ENCODE assay signal across 8 cellular contexts in genomic region chr12:1474567-1475153, GRCh38.
DNase-seq lines count a peak whose midpoint lies in the region; ATAC-seq and TF ChIP-seq lines count a peak whose summit lies in the region.

No MANE protein-coding gene starts in this region.

- ATAC-seq in left lung (peak; percentile 54), left colon (no peak)

- H3K27ac ChIP-seq in left lung = peak overlapping the region; percentile 1 to 49

- intact Hi-C loops in left lung (cut with DNase I) (no loop called here), left colon (cut with DNase I, micrococcal nuclease) (no loop called here)

- no peaks in the 10 kb centered on the region for H3K9me3 ChIP-seq in left lung

- POLR2A ChIA-PET in GM10248 (lab: Yijun Ruan, JAX) = interaction anchor here (0.7 kb wide), 1 partner anchor 661 kb away, joined by 4 read pairs; no protein-coding TSS in a partner anchor

- H3K27me3 ChIP-seq in left lung = no peaks in the 10 kb centered on the region

- H3K4me1 ChIP-seq in left lung = peaks cover 0 to 8% of the 10 kb centered on the region in 2 donors

- CTCF ChIA-PET in GM10248 (lab: Yijun Ruan, JAX) = interaction anchor here (1.1 to 2.0 kb wide), 6 partner anchors 10 to 109 kb away, joined by 3 to 6 read pairs (median 4); no protein-coding TSS in a partner anchor

- DNase-seq in AG09319 (ENCODE audit: extremely low read depth, low read depth) (peak; percentile 66), cardiac fibroblast (ENCODE audit: low read depth in 2 of 2) (peak; percentile 86 to 96), left lung (no peak), left colon (no peak), NAMALWA (ENCODE audit: low spot score) (no peak), GM10248 (ENCODE audit: extremely low spot score) (no peak)
- DNase-seq in stimulated activated CD4-positive, alpha-beta T cell treated with anti-CD3 and anti-CD28 coated beads, Interleukin-12 subunit alpha, Interleukin-12 subunit beta, amount 100 ng/mL, for 4 hours = no peak

- H3K4me3 ChIP-seq in cardiac fibroblast (replicated peaks in 1 of 2; ENCODE audit: low read depth in 2 of 2, low read length in 2 of 2) = no peak overlapping the region
- H3K4me3 ChIP-seq in left lung = no peak overlapping the region

- no peak for TF ChIP-seq RAD21 in Ishikawa (IDR thresholded peaks at IDR 0.05; ENCODE audit: low read depth)

- no peak for TF ChIP-seq EP300 in Ishikawa (IDR thresholded peaks at IDR 0.05; ENCODE audit: borderline replicate concordance)

- no peaks in the 10 kb centered on the region for H3K36me3 ChIP-seq in left lung

- TF ChIP-seq CTCF in AG09319 (IDR thresholded peaks at IDR 0.05; ENCODE audit: low read depth, low read length) (no peak), cardiac fibroblast (IDR thresholded peaks at IDR 0.05; ENCODE audit: low read depth, low read length) (no peak), left lung (IDR thresholded peaks at IDR 0.05) (no peak), GM10248 (IDR thresholded peaks at IDR 0.05; ENCODE audit: control extremely low read depth, extremely low read depth, low read depth, missing control alignments) (no peak)

TF ChIP-seq in Ishikawa, 13 proteins besides CTCF, POLR2A, EP300 and RAD21:
- TF ChIP-seq ZBTB7A (IDR thresholded peaks at IDR 0.05; ENCODE audit: low read depth) (0 out of 2 replicates have a peak, but pooled peaks have one; percentile 22), MAX (IDR thresholded peaks at IDR 0.05) (no peak)

Comparison
In these comparisons a context has a peak if more than half of its experiments do, and no peak if none do; other contexts are left out.
1. DNase-seq: peak in AG09319 (single experiment) and cardiac fibroblast (2 of 2); none in left lung (0 of 2), stimulated activated CD4-positive, alpha-beta T cell treated with anti-CD3 and anti-CD28 coated beads, Interleukin-12 subunit alpha, Interleukin-12 subunit beta, amount 100 ng/mL, for 4 hours (single experiment), left colon (0 of 2), NAMALWA (single experiment) and GM10248 (single experiment).